Comparison of ENCODE assay signal across 25 cellular contexts in the genomic region with DNA sequence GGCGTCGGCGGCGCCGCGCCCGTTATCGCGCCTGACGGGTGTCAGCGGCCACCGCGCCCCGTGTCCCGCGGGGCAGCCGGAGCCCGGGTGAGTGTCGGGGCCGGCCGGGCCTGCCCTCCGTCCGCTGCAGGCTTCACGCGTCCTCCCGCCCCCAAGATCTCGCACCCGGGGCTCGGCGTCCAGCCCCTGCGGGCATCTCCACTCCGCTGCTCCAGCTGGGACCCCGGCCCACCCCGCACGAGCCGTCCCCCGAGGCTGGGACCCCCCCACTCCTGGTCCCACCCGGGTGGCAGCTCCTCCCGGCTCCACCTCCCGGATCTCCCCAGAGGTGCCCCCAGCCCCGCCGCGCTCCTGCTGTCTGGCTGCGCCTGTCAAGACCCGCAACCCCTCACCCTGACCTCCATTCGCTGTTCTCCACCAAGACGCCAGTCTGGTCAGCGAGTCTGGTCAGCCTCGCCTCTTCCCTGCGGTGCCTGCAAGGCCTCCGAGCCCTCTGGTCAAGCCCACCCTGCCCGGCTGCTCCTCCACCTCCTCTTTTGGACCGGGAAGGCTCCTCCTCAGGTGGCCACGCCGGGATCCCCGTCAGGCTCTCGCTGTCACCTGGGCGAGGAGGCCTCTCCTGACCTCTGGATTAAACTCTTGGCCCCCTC.
DNase-seq lines count a peak whose midpoint lies in the region; ATAC-seq lines count a peak whose summit lies in the region.
"Had no signal": no experiment of that assay in that cellular context is flagged by ENCODE, and none has a peak within 500 bp of the region (broad histone marks: within the 10 kb centered on the region; RNA-seq: fewer than 3 reads in every experiment).

No MANE protein-coding gene starts in this region.

- no peak overlapping the region for H3K27ac ChIP-seq in ectodermal cell (ENCODE audit: insufficient read depth, low read depth, low read length, poor library complexity, severe bottlenecking)
- H3K27ac ChIP-seq: esophagus muscularis mucosa, GM23248, KMS-11, neutrophil, SK-N-MC, uterus had no signal

- H3K27me3 ChIP-seq in H7 (ENCODE audit: control insufficient read depth, insufficient read depth, low read length) (no peaks in the 10 kb centered on the region), ectodermal cell (ENCODE audit: control insufficient read depth, insufficient read depth, low read length, poor library complexity, severe bottlenecking) (peaks cover 37% of the 10 kb centered on the region)

- no peaks in the 10 kb centered on the region for H3K4me1 Mint-ChIP-seq in activated naive CD4-positive, alpha-beta T cell treated with anti-CD3 and anti-CD28 coated beads, Interleukin-2, amount 10 ng/mL, durations not matched to agents 7 days and 5 days
- H3K4me1 Mint-ChIP-seq: activated CD4-positive, alpha-beta memory T cell treated with anti-CD3 and anti-CD28 coated beads, Interleukin-2, amount 10 ng/mL, durations not matched to agents 7 days and 5 days; stimulated activated effector memory CD8-positive, alpha-beta T cell treated with anti-CD3 and anti-CD28 coated beads, Interleukin-12 subunit alpha, Interleukin-12 subunit beta, amount 100 ng/mL, for 72 hours had no signal

- intact Hi-C loops in posterior vena cava (cut with DNase I) = loop anchor here in 1 of 2 donors (1.0 kb wide), 1 partner anchor 35 kb away; no protein-coding TSS in a partner anchor

- ATAC-seq in GM18520 (IDR thresholded peaks at IDR 0.05; ENCODE audit: unreplicated experiment) = no peak
- ATAC-seq: stimulated activated effector memory CD8-positive, alpha-beta T cell treated with anti-CD3 and anti-CD28 coated beads, Interleukin-12 subunit alpha, Interleukin-12 subunit beta, amount 100 ng/mL, for 72 hours had no signal

- H3K4me3 Mint-ChIP-seq in activated naive CD4-positive, alpha-beta T cell treated with anti-CD3 and anti-CD28 coated beads, Interleukin-2, amount 10 ng/mL, durations not matched to agents 7 days and 5 days = no peak overlapping the region
- H3K4me3 Mint-ChIP-seq: activated CD4-positive, alpha-beta memory T cell treated with anti-CD3 and anti-CD28 coated beads, Interleukin-2, amount 10 ng/mL, durations not matched to agents 7 days and 5 days; stimulated activated effector memory CD8-positive, alpha-beta T cell treated with anti-CD3 and anti-CD28 coated beads, Interleukin-12 subunit alpha, Interleukin-12 subunit beta, amount 100 ng/mL, for 72 hours; T-helper 2 cell treated with Interferon-gamma antibody and Interleukin-4, amounts not matched to agents 5 μg/mL and 100 μg/mL, for 36 hours had no signal

- peaks cover 12% of the 10 kb centered on the region for H3K9me3 Mint-ChIP-seq in activated naive CD4-positive, alpha-beta T cell treated with anti-CD3 and anti-CD28 coated beads, Interleukin-2, amount 10 ng/mL, durations not matched to agents 7 days and 5 days

- H3K4me1 ChIP-seq in ectodermal cell (ENCODE audit: control insufficient read depth, insufficient read depth, low read length) = peaks cover 4% of the 10 kb centered on the region
- H3K4me1 ChIP-seq: BE2C, uterus had no signal

- CTCF ChIA-PET in activated naive CD4-positive, alpha-beta T cell treated with anti-CD3 and anti-CD28 coated beads, Interleukin-2, amount 10 ng/mL, durations not matched to agents 7 days and 5 days (lab: Charles Lee) = no interaction called here

- H3K36me3 ChIP-seq in H7 (replicated peaks; ENCODE audit: control insufficient read depth, insufficient read depth, low read length) = no peaks in the 10 kb centered on the region
- no peaks in the 10 kb centered on the region for H3K36me3 ChIP-seq in ectodermal cell (ENCODE audit: control insufficient read depth, insufficient read depth, low read length)
- H3K36me3 ChIP-seq: BE2C, esophagus muscularis mucosa, neutrophil, uterus had no signal

- DNase-seq in activated naive CD4-positive, alpha-beta T cell treated with anti-CD3 and anti-CD28 coated beads, Interleukin-2, amount 50 U/mL, for 16 hours = peak; percentile 8
- no peak for DNase-seq in activated naive CD4-positive, alpha-beta T cell treated with anti-CD3 and anti-CD28 coated beads, Interleukin-2, amount 10 ng/mL, durations not matched to agents 7 days and 5 days
- DNase-seq in H7 = peak; percentile 52
- peak; percentile 76 for DNase-seq in posterior vena cava (ENCODE audit: low spot score)
- no peak for DNase-seq in SIG-M5 (lab: John Stamatoyannopoulos, UW)
- no peak for DNase-seq in NCI-H146 (lab: John Stamatoyannopoulos, UW)
- DNase-seq: activated CD4-positive, alpha-beta memory T cell treated with anti-CD3 and anti-CD28 coated beads, Interleukin-2, amount 10 ng/mL, durations not matched to agents 7 days and 5 days; amniotic stem cell; BE2C; DMS53; foreskin melanocyte; GM23248; hippocampal formation; NCI-H1436 treated with DMSO at 0.1 percent for 48 hours; NCI-H510A treated with DMSO at 0.1 percent for 48 hours had no signal

- WGBS in ectodermal cell, 2 experiments = 45 to 47% methylated on average over 58 of the region's 58 CpGs

- H3K4me3 ChIP-seq in H7 (ENCODE audit: insufficient read depth, low read depth, low read length) (no peak overlapping the region), ectodermal cell (ENCODE audit: insufficient read depth, low read depth, low read length) (peak overlapping the region; percentile 16)
- H3K4me3 ChIP-seq: GM23248, SK-N-MC, smooth muscle cell, uterus had no signal

- peaks cover 19% of the 10 kb centered on the region for H3K27me3 Mint-ChIP-seq in activated naive CD4-positive, alpha-beta T cell treated with anti-CD3 and anti-CD28 coated beads, Interleukin-2, amount 10 ng/mL, durations not matched to agents 7 days and 5 days
- H3K27me3 Mint-ChIP-seq: activated CD4-positive, alpha-beta memory T cell treated with anti-CD3 and anti-CD28 coated beads, Interleukin-2, amount 10 ng/mL, durations not matched to agents 7 days and 5 days had no signal

- H3K27ac Mint-ChIP-seq in activated naive CD4-positive, alpha-beta T cell treated with anti-CD3 and anti-CD28 coated beads, Interleukin-2, amount 10 ng/mL, durations not matched to agents 7 days and 5 days = no peak overlapping the region
- H3K27ac Mint-ChIP-seq: activated CD4-positive, alpha-beta memory T cell treated with anti-CD3 and anti-CD28 coated beads, Interleukin-2, amount 10 ng/mL, durations not matched to agents 7 days and 5 days; stimulated activated effector memory CD8-positive, alpha-beta T cell treated with anti-CD3 and anti-CD28 coated beads, Interleukin-12 subunit alpha, Interleukin-12 subunit beta, amount 100 ng/mL, for 72 hours; T-helper 2 cell treated with Interferon-gamma antibody and Interleukin-4, amounts not matched to agents 5 μg/mL and 100 μg/mL, for 36 hours had no signal

- no peaks in the 10 kb centered on the region for H3K9me3 ChIP-seq in ectodermal cell (ENCODE audit: control insufficient read depth, low read length)
- H3K9me3 ChIP-seq: BE2C, esophagus muscularis mucosa, neutrophil, uterus had no signal

- no peaks in the 10 kb centered on the region for H3K36me3 Mint-ChIP-seq in activated naive CD4-positive, alpha-beta T cell treated with anti-CD3 and anti-CD28 coated beads, Interleukin-2, amount 10 ng/mL, durations not matched to agents 7 days and 5 days
- H3K36me3 Mint-ChIP-seq: stimulated activated effector memory CD8-positive, alpha-beta T cell treated with anti-CD3 and anti-CD28 coated beads, Interleukin-12 subunit alpha, Interleukin-12 subunit beta, amount 100 ng/mL, for 72 hours had no signal

Comparison
In these comparisons a context has a peak if more than half of its experiments do, and no peak if none do; other contexts are left out.
1. DNase-seq: peak in activated naive CD4-positive, alpha-beta T cell treated with anti-CD3 and anti-CD28 coated beads, Interleukin-2, amount 50 U/mL, for 16 hours (single experiment), H7 (single experiment) and posterior vena cava (single experiment); none in activated naive CD4-positive, alpha-beta T cell treated with anti-CD3 and anti-CD28 coated beads, Interleukin-2, amount 10 ng/mL, durations not matched to agents 7 days and 5 days (single experiment), SIG-M5 (single experiment) and NCI-H146 (single experiment).